In the genomic region with DNA sequence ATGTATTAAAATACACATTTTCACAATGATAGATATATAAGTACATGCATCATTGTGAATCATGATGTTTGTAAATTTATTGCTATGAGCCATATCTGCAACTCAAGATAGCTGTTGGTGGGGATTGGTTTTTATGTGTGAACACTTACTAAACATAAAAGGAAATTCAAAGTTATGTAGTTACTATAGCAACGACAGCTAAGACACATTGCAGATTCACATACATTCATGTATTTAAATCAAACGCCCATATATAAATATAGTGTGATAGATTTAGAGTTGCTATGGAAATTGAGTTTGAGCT, we compare ENCODE assay signal across 1 cellular context.
TF ChIP-seq lines count a peak whose summit lies in the region.

No MANE protein-coding gene starts in this region.

TF ChIP-seq in K562, 482 proteins besides CTCF, POLR2A, EP300 and RAD21:
- TF ChIP-seq, protein P1, sequence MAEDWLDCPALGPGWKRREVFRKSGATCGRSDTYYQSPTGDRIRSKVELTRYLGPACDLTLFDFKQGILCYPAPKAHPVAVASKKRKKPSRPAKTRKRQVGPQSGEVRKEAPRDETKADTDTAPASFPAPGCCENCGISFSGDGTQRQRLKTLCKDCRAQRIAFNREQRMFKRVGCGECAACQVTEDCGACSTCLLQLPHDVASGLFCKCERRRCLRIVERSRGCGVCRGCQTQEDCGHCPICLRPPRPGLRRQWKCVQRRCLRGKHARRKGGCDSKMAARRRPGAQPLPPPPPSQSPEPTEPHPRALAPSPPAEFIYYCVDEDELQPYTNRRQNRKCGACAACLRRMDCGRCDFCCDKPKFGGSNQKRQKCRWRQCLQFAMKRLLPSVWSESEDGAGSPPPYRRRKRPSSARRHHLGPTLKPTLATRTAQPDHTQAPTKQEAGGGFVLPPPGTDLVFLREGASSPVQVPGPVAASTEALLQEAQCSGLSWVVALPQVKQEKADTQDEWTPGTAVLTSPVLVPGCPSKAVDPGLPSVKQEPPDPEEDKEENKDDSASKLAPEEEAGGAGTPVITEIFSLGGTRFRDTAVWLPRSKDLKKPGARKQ (CRISPR knock-in tag; IDR thresholded peaks at IDR 0.05): no peak
- TF ChIP-seq ARID1B (IDR thresholded peaks at IDR 0.05) (peak; percentile 28; the same call in 1 of the 2 replicates), RFX1 (IDR thresholded peaks at IDR 0.05) (peak; percentile 90), TCF3 (CRISPR knock-in tag; IDR thresholded peaks at IDR 0.05) (0 out of 2 replicates have a peak, but pooled peaks have one; percentile 21), CSDE1 (IDR thresholded peaks at IDR 0.05) (0 out of 4 replicates have a peak, but pooled peaks of 1 of the 2 experiments have one; percentile 49), ZBTB8A (IDR thresholded peaks at IDR 0.05; ENCODE audit: partially characterized antibody) (no peak), DDX20 (tag; IDR thresholded peaks at IDR 0.05; ENCODE audit: low read depth) (no peak), NFE2 (IDR thresholded peaks at IDR 0.05; ENCODE audit: low read depth) (no peak), SNIP1 (IDR thresholded peaks at IDR 0.05; ENCODE audit: low read depth) (no peak), FOSL1 (tag; conservative IDR thresholded peaks at IDR 0.05) (0 out of 2 replicates have a peak, but pooled peaks have one; percentile 42), CHD1 (IDR thresholded peaks at IDR 0.05; ENCODE audit: low read length) (no peak), GTF2E2 (tag; IDR thresholded peaks at IDR 0.05) (no peak), TAL1 (IDR thresholded peaks at IDR 0.05) (peak; percentile 19; the same call in 1 of the 2 replicates), ETV1 (tag; conservative IDR thresholded peaks at IDR 0.05; ENCODE audit: low read depth) (no peak), FOXJ2 (tag; IDR thresholded peaks at IDR 0.05) (0 out of 2 replicates have a peak, but pooled peaks have one; percentile 58), MEIS2 (IDR thresholded peaks at IDR 0.05; ENCODE audit: partially characterized antibody) (peak; percentile 54)
- TF ChIP-seq, protein P2, sequence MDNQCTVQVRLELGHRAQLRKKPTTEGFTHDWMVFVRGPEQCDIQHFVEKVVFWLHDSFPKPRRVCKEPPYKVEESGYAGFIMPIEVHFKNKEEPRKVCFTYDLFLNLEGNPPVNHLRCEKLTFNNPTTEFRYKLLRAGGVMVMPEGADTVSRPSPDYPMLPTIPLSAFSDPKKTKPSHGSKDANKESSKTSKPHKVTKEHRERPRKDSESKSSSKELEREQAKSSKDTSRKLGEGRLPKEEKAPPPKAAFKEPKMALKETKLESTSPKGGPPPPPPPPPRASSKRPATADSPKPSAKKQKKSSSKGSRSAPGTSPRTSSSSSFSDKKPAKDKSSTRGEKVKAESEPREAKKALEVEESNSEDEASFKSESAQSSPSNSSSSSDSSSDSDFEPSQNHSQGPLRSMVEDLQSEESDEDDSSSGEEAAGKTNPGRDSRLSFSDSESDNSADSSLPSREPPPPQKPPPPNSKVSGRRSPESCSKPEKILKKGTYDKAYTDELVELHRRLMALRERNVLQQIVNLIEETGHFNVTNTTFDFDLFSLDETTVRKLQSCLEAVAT (IDR thresholded peaks at IDR 0.05): no peak
- TF ChIP-seq, protein P3, sequence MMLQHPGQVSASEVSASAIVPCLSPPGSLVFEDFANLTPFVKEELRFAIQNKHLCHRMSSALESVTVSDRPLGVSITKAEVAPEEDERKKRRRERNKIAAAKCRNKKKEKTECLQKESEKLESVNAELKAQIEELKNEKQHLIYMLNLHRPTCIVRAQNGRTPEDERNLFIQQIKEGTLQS (IDR thresholded peaks at IDR 0.05): no peak
- TF ChIP-seq, protein P3 (CRISPR knock-in tag; conservative IDR thresholded peaks at IDR 0.05): no peak
